Comparison of ENCODE assay signal across 11 cellular contexts in genomic region chr5:56164371-56164770, GRCh38.
A peak's percentile ranks its signal among the peaks of the same experiment; 100 is the strongest.
DNase-seq lines count a peak whose midpoint lies in the region; ATAC-seq and TF ChIP-seq lines count a peak whose summit lies in the region.
"Had no signal": no experiment of that assay in that cellular context is flagged by ENCODE, and none has a peak within 500 bp of the region (broad histone marks: within the 10 kb centered on the region; RNA-seq: fewer than 3 reads in every experiment).

No MANE protein-coding gene starts in this region.

- peak overlapping the region; percentile 48 for H2AFZ ChIP-seq in osteoblast (ENCODE audit: low read length)

- DNase-seq in COLO829 (ENCODE audit: low spot score) (peak; percentile 15), NCI-H2171 (lab: John Stamatoyannopoulos, UW) (peak; percentile 76), fibroblast of peridontal ligament (ENCODE audit: extremely low read depth) (peak; percentile 56), osteoblast (ENCODE audit: insufficient read length, low spot score, missing footprints) (no peak), SK-N-DZ (ENCODE audit: low spot score) (no peak)
- no peak for DNase-seq in stimulated activated CD4-positive, alpha-beta T cell treated with anti-CD3 and anti-CD28 coated beads, Interleukin-12 subunit alpha, Interleukin-12 subunit beta, amount 100 ng/mL, for 4 hours
- no peak for DNase-seq in activated CD8-positive, alpha-beta T cell treated with anti-CD3 and anti-CD28 coated beads for 36 hours
- no peak for DNase-seq in stimulated activated naive CD4-positive, alpha-beta T cell treated with Interleukin-2 at 50 U/mL for 16 hours (lab: John Stamatoyannopoulos, UW)
- DNase-seq: activated naive CD8-positive, alpha-beta T cell treated with anti-CD3 and anti-CD28 coated beads, Interleukin-2, amount 10 ng/mL, durations not matched to agents 7 days and 5 days; mucosa of descending colon; T-helper 17 cell had no signal

- H3K79me2 ChIP-seq in osteoblast (ENCODE audit: insufficient read depth, low read length) = no peaks in the 10 kb centered on the region

- intact Hi-C loops in activated CD8-positive, alpha-beta T cell treated with anti-CD3 and anti-CD28 coated beads for 36 hours (cut with micrococcal nuclease) = no loop called here

- no peak overlapping the region for H3K27ac ChIP-seq in osteoblast (ENCODE audit: low read depth, low read length)

- peaks cover 25% of the 10 kb centered on the region for H3K4me1 Mint-ChIP-seq in activated CD8-positive, alpha-beta T cell treated with anti-CD3 and anti-CD28 coated beads for 36 hours (ENCODE audit: low read depth)

- H3K27ac Mint-ChIP-seq in activated CD8-positive, alpha-beta T cell treated with anti-CD3 and anti-CD28 coated beads for 36 hours = no peak overlapping the region
- H3K27ac Mint-ChIP-seq: activated naive CD8-positive, alpha-beta T cell treated with anti-CD3 and anti-CD28 coated beads, Interleukin-2, amount 10 ng/mL, durations not matched to agents 7 days and 5 days; T-helper 17 cell had no signal

- no peak overlapping the region for H3K4me2 ChIP-seq in osteoblast (ENCODE audit: insufficient read depth, low read length)

- no peak for ATAC-seq in activated CD8-positive, alpha-beta T cell treated with anti-CD3 and anti-CD28 coated beads for 36 hours
- ATAC-seq: T-helper 17 cell had no signal

- H3K4me1 ChIP-seq in osteoblast (ENCODE audit: insufficient read depth, low read length) = peaks cover 23% of the 10 kb centered on the region

- no peaks in the 10 kb centered on the region for H3K27me3 ChIP-seq in osteoblast (ENCODE audit: insufficient read depth, low read length)

- H3K27me3 Mint-ChIP-seq in activated CD8-positive, alpha-beta T cell treated with anti-CD3 and anti-CD28 coated beads for 36 hours = no peaks in the 10 kb centered on the region
- H3K27me3 Mint-ChIP-seq: activated naive CD8-positive, alpha-beta T cell treated with anti-CD3 and anti-CD28 coated beads, Interleukin-2, amount 10 ng/mL, durations not matched to agents 7 days and 5 days had no signal

- POLR2A ChIA-PET in activated CD8-positive, alpha-beta T cell treated with anti-CD3 and anti-CD28 coated beads for 36 hours (lab: Charles Lee) = no interaction called here

- no peak overlapping the region for H3K4me3 Mint-ChIP-seq in activated CD8-positive, alpha-beta T cell treated with anti-CD3 and anti-CD28 coated beads for 36 hours
- H3K4me3 Mint-ChIP-seq: activated naive CD8-positive, alpha-beta T cell treated with anti-CD3 and anti-CD28 coated beads, Interleukin-2, amount 10 ng/mL, durations not matched to agents 7 days and 5 days; T-helper 17 cell had no signal

- H3K36me3 ChIP-seq in osteoblast (ENCODE audit: insufficient read depth, low read length) = no peaks in the 10 kb centered on the region

- H3K9me3 Mint-ChIP-seq in activated CD8-positive, alpha-beta T cell treated with anti-CD3 and anti-CD28 coated beads for 36 hours = no peaks in the 10 kb centered on the region
- H3K9me3 Mint-ChIP-seq: activated naive CD8-positive, alpha-beta T cell treated with anti-CD3 and anti-CD28 coated beads, Interleukin-2, amount 10 ng/mL, durations not matched to agents 7 days and 5 days had no signal

- H3K4me3 ChIP-seq in osteoblast (ENCODE audit: insufficient read depth, low read length) = no peak overlapping the region
- H3K4me3 ChIP-seq: mucosa of descending colon had no signal

- H3K9me3 ChIP-seq in osteoblast (ENCODE audit: low read depth, low read length) = no peaks in the 10 kb centered on the region
- H3K9me3 ChIP-seq: mucosa of descending colon had no signal

- H4K20me1 ChIP-seq in osteoblast (ENCODE audit: insufficient read depth, low read length) = no peaks in the 10 kb centered on the region

- no peak for TF ChIP-seq CTCF in osteoblast (IDR thresholded peaks at IDR 0.05; ENCODE audit: extremely low read depth, low read depth, low read length)
- TF ChIP-seq CTCF in activated CD8-positive, alpha-beta T cell treated with anti-CD3 and anti-CD28 coated beads for 36 hours (IDR thresholded peaks at IDR 0.05) = no peak

- no peaks in the 10 kb centered on the region for H3K36me3 Mint-ChIP-seq in activated CD8-positive, alpha-beta T cell treated with anti-CD3 and anti-CD28 coated beads for 36 hours (ENCODE audit: low read depth)
- H3K36me3 Mint-ChIP-seq: activated naive CD8-positive, alpha-beta T cell treated with anti-CD3 and anti-CD28 coated beads, Interleukin-2, amount 10 ng/mL, durations not matched to agents 7 days and 5 days had no signal

- CTCF ChIA-PET in activated CD8-positive, alpha-beta T cell treated with anti-CD3 and anti-CD28 coated beads for 36 hours (lab: Charles Lee) = no interaction called here

Comparison
In these comparisons a context has a peak if more than half of its experiments do, and no peak if none do; other contexts are left out.
1. DNase-seq: peak in COLO829 (single experiment), NCI-H2171 (single experiment) and fibroblast of peridontal ligament (single experiment); none in osteoblast (single experiment), stimulated activated CD4-positive, alpha-beta T cell treated with anti-CD3 and anti-CD28 coated beads, Interleukin-12 subunit alpha, Interleukin-12 subunit beta, amount 100 ng/mL, for 4 hours (single experiment), SK-N-DZ (single experiment), activated CD8-positive, alpha-beta T cell treated with anti-CD3 and anti-CD28 coated beads for 36 hours (single experiment) and stimulated activated naive CD4-positive, alpha-beta T cell treated with Interleukin-2 at 50 U/mL for 16 hours (single experiment).